Comparison of ENCODE assay signal across 8 cellular contexts in genomic region chr20:32277361-32278198, GRCh38. TPM values are rescaled to one million over a fixed set of nuclear protein-coding genes. Genes with fewer than 3 reads are reported as not detected.
DNase-seq lines count a peak whose midpoint lies in the region; ATAC-seq and TF ChIP-seq lines count a peak whose summit lies in the region.

TSS of gene KIF3B (plus strand) at chr20:32277651. CDS start at chr20:32309778, 32,127 bp downstream.

- peak within 1 kb of the TSS; percentile 56 for H3K27ac ChIP-seq in OCI-LY7 (ENCODE audit: low read depth, low read length, poor library complexity, severe bottlenecking)

- POLR2A ChIA-PET in OCI-LY7 (lab: Charles Lee): interaction anchor here (0.6 to 2.3 kb wide), 3 partner anchors 8 to 144 kb away, joined by 3 to 13 read pairs (median 4); no protein-coding TSS in a partner anchor

- no peak for TF ChIP-seq CTCF in OCI-LY7 (conservative IDR thresholded peaks at IDR 0.05; ENCODE audit: low read length)

- peaks cover 55% of the 10 kb centered on the region for H3K4me1 ChIP-seq in OCI-LY7 (ENCODE audit: insufficient read depth, low read length, poor library complexity, severe bottlenecking)

- H3K9me3 ChIP-seq in OCI-LY7 (ENCODE audit: low read length): peaks cover 9% of the 10 kb centered on the region

- peaks cover 11% of the 10 kb centered on the region for H3K36me3 ChIP-seq in OCI-LY7 (ENCODE audit: insufficient read depth, low read length)

- H3K4me3 ChIP-seq in OCI-LY7 (ENCODE audit: low read depth, low read length, poor library complexity, severe bottlenecking): peak within 1 kb of the TSS; percentile 91

- H3K9me2 ChIP-seq in OCI-LY7 (ENCODE audit: insufficient read depth, low read length): no peaks in the 10 kb centered on the region

- H3K4me2 ChIP-seq in OCI-LY7 (ENCODE audit: low read length): peak within 1 kb of the TSS; percentile 89

- DNase-seq in COR-L47 (lab: John Stamatoyannopoulos, UW) (peak; percentile 82), HuH-7.5 (ENCODE audit: low spot score) (peak; percentile 94), OCI-LY7 (ENCODE audit: low spot score) (peak; percentile 95), activated T-cell treated with anti-CD3 and anti-CD28 coated beads for 1 hour (ENCODE audit: low read depth) (peak; percentile 72), epidermal melanocyte (ENCODE audit: insufficient read length, low spot score) (peak; percentile 97), midbrain (lab: John Stamatoyannopoulos, UW) (peak; percentile 85)
- DNase-seq in stimulated activated CD8-positive, alpha-beta memory T cell treated with anti-CD3 and anti-CD28 coated beads, Interleukin-15, amount 100 ng/mL, for 4 hours (ENCODE audit: low read depth in 2 of 2): peak; percentile 77 to 85

- ATAC-seq in GM21447 (IDR thresholded peaks at IDR 0.05; ENCODE audit: unreplicated experiment): peak; percentile 60

- H3K79me2 ChIP-seq in OCI-LY7 (ENCODE audit: insufficient read depth, low read depth, low read length): peaks cover 46% of the 10 kb centered on the region

- CTCF ChIA-PET in OCI-LY7 (lab: Charles Lee; ENCODE audit: unreplicated experiment): interaction anchor here (0.9 kb wide), 1 partner anchor 8 kb away, joined by 4 read pairs; no protein-coding TSS in a partner anchor

- no TSS peak for BruUV-seq in OCI-LY7 (replicated peaks; lab: Mats Ljungman, UMichigan)

- H4K20me1 ChIP-seq in OCI-LY7 (ENCODE audit: insufficient read depth, low read length): no peaks in the 10 kb centered on the region

- H2AFZ ChIP-seq in OCI-LY7 (ENCODE audit: low read length): peak within 1 kb of the TSS; percentile 94

- intact Hi-C loops in OCI-LY7 (cut with micrococcal nuclease; ENCODE audit: unreplicated experiment): no loop called here

RNA-seq across cellular contexts. Expression of gene KIF3B, which starts in this region (rescaled TPM):
- 7.9 and 8.2 TPM in 2 replicates for total RNA-seq in OCI-LY7 (2014; rRNA removed; shearing (Covaris generic))
- total RNA-seq in OCI-LY7 (2022): 20.8 and 25.2 TPM in 2 replicates

Comparison
In these comparisons a context has a peak if more than half of its experiments do, and no peak if none do; other contexts are left out.
1. Peak in every context shown above with its lines: DNase-seq, ATAC-seq, H3K4me3 ChIP-seq and H3K27ac ChIP-seq.